In the genomic region with DNA sequence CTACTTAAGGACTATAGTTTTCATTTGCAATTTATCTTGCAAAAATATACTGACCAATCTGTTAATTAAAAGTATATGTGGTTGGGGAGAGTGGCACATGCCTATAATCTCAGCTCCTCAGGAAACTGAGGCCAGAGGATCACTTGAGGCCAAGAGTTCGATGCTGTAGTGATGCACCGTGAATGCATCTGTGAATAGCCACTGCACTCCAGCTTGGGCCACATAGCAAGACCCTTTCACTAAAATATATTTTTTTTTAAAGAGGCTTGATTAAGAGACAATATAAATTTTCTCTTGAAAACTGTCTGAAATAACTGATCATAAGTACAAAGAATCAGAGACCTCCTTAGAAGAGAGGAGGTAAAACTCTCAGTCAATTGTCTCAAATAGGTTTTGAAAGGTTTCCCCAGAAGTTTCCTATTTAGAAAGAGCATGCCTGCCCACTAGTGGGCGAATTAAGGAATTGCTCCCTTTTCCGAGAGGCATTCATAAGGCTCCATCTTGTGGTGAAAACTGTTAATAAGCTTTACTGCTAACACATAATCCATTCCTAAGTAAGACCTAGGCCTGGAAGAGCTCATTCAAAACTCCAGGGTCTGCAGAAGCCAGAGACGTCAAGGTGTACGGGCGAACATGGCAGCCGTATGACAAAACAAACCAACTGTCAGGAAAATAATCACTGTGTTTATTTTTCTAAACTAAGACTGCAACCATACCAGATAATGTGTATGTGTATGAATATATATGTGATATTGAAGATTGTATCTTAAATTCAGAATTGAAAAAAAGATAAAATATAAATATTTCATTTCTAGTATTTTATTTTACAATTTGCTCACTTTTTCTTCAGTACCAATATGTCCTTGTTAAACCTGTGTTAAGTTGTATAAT, we compare ENCODE assay signal across 8 cellular contexts.
DNase-seq lines count a peak whose midpoint lies in the region; ATAC-seq and TF ChIP-seq lines count a peak whose summit lies in the region.

No MANE protein-coding gene starts in this region.

- H3K27me3 ChIP-seq in brain microvascular endothelial cell (replicated peaks) = no peaks in the 10 kb centered on the region

- H3K27ac ChIP-seq in brain microvascular endothelial cell = no peak overlapping the region

- peak; percentile 81 for DNase-seq in AG10803 (ENCODE audit: low read depth)
- DNase-seq in NCI-H2081 treated with DMSO at 0.1 percent for 48 hours (lab: John Stamatoyannopoulos, UW) = peak; percentile 77
- DNase-seq in T1000 (lab: John Stamatoyannopoulos, UW) = peak; percentile 50
- DNase-seq in brain microvascular endothelial cell = peak; percentile 64
- DNase-seq in inferior parietal cortex (ENCODE audit: extremely low spot score) = peak; percentile 99
- DNase-seq in stimulated activated CD4-positive, alpha-beta T cell treated with anti-CD3 and anti-CD28 coated beads, Interleukin-1b, Interleukin-23, amount 100 ng/mL, for 24 hours (ENCODE audit: low read depth in 4 of 4, low spot score in 1 of 4) = peak; percentile 17 to 35 (median 27)

- in situ Hi-C loops in brain microvascular endothelial cell (cut with HindIII; ENCODE audit: low pct_ligation_motif_present, low sequenced_read_pairs) = loop anchor here (25.0 kb wide), 1 partner anchor 203 kb away; no protein-coding TSS in a partner anchor

- H3K36me3 ChIP-seq in brain microvascular endothelial cell (replicated peaks) = no peaks in the 10 kb centered on the region

- TF ChIP-seq CTCF in AG10803 (conservative IDR thresholded peaks at IDR 0.05; ENCODE audit: low read length) (peak; percentile 100), brain microvascular endothelial cell (IDR thresholded peaks at IDR 0.05; ENCODE audit: low read depth, low read length, missing control alignments) (peak; percentile 99)

- ATAC-seq in GM18868 (IDR thresholded peaks at IDR 0.05; ENCODE audit: unreplicated experiment) (peak; percentile 91), HG03066 (IDR thresholded peaks at IDR 0.05; ENCODE audit: low read depth, unreplicated experiment) (peak; percentile 92)

- no peak overlapping the region for H3K4me3 ChIP-seq in AG10803 (ENCODE audit: low read length)
- no peak overlapping the region for H3K4me3 ChIP-seq in brain microvascular endothelial cell (ENCODE audit: low read depth, low read length)

Comparison
In these comparisons a context has a peak if more than half of its experiments do, and no peak if none do; other contexts are left out.
1. DNase-seq: peak in every context shown above with its lines; median percentile 99 in inferior parietal cortex; 81 in AG10803; 77 in NCI-H2081 treated with DMSO at 0.1 percent for 48 hours; 64 in brain microvascular endothelial cell; 50 in T1000; 27 in stimulated activated CD4-positive, alpha-beta T cell treated with anti-CD3 and anti-CD28 coated beads, Interleukin-1b, Interleukin-23, amount 100 ng/mL, for 24 hours.